In the genomic region with DNA sequence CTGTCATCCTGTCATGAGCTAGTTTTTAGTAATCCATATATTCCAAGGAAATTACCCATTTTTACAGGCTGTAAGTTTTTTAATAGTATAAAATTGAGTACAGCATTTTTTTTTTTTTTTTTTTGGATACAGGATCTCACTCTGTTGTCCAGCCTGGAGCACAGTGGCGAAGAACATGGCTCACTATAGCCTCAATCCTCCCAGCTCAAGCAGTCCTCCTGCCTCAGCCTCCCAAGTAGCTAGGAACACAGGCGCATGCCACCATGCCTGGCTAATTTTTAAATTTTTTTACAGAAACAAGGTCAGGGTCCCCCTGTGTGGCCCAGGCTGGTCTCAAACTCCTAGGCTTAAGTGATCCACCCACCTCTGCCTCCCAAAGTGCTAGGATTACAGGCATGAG, we compare ENCODE assay signal across 20 cellular contexts.
"Had no signal": no experiment of that assay in that cellular context is flagged by ENCODE, and none has a peak within 500 bp of the region (broad histone marks: within the 10 kb centered on the region; RNA-seq: fewer than 3 reads in every experiment).

No MANE protein-coding gene starts in this region.

- H2AFZ ChIP-seq: hepatocyte had no signal

- DNase-seq: caudate nucleus; erythroblast; foreskin melanocyte; head of caudate nucleus; left colon; left ventricle myocardium superior; mesendoderm; naive B cell; psoas muscle; retina; right lobe of liver; stimulated activated CD4-positive, alpha-beta T cell treated with anti-CD3 and anti-CD28 coated beads, Interleukin-4, amount 100 ng/mL, for 1 hour; stimulated activated CD8-positive, alpha-beta memory T cell treated with anti-CD3 and anti-CD28 coated beads, Interleukin-4, amount 100 ng/mL, for 48 hours; stimulated activated naive CD4-positive, alpha-beta T cell; testis had no signal

- H3K4me2 ChIP-seq: hepatocyte had no signal

- H3K9me3 ChIP-seq: neutrophil, psoas muscle, right lobe of liver, testis, tibial nerve had no signal

- H3K27me3 ChIP-seq: hepatocyte, neutrophil, right lobe of liver, testis, tibial nerve had no signal

- H3K9me3 Mint-ChIP-seq: naive B cell had no signal

- FAIRE-seq: endothelial cell of umbilical vein had no signal

- H3K27me3 Mint-ChIP-seq: naive B cell had no signal

- H3K27ac ChIP-seq: hepatocyte, neutrophil, psoas muscle, right lobe of liver, testis, tibial nerve had no signal

- H3K4me1 ChIP-seq: right lobe of liver, testis had no signal

- H3K4me3 ChIP-seq: hepatocyte, lung, psoas muscle, right lobe of liver, testis, tibial nerve had no signal

- ATAC-seq: left colon, left ventricle myocardium superior, psoas muscle, right lobe of liver had no signal

- H3K79me2 ChIP-seq: hepatocyte had no signal

- H3K36me3 ChIP-seq: right lobe of liver had no signal
